In the genomic region with DNA sequence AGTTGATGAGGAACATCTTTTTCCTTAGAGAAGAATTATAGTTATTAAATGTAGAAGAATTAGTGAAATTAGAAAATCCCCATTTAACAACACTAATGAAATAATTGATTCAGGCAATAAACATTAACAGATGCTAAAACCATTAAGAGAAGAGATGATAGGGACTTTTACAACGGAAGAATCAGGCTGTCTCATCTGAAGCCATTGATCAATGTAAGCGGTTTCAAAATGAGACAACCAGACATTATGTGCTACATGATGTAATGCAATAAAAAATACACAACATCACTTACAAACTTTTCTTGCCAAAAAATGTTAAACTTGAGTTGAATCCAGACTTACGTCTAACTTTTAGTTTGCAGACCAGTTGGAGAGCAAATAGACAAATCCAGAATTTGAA, we compare ENCODE assay signal across 24 cellular contexts.
DNase-seq lines count a peak whose midpoint lies in the region; ATAC-seq and TF ChIP-seq lines count a peak whose summit lies in the region.
"Had no signal": no experiment of that assay in that cellular context is flagged by ENCODE, and none has a peak within 500 bp of the region (broad histone marks: within the 10 kb centered on the region; RNA-seq: fewer than 3 reads in every experiment).

No MANE protein-coding gene starts in this region.

- H3K4me1 Mint-ChIP-seq in stimulated activated effector memory CD8-positive, alpha-beta T cell treated with anti-CD3 and anti-CD28 coated beads, Interleukin-12 subunit alpha, Interleukin-12 subunit beta, amount 100 ng/mL, for 72 hours = peaks cover 8% of the 10 kb centered on the region
- no peaks in the 10 kb centered on the region for H3K4me1 Mint-ChIP-seq in endothelial cell (ENCODE audit: unreplicated experiment)
- H3K4me1 Mint-ChIP-seq: CD14-positive monocyte; CD8-positive, alpha-beta memory T cell had no signal

- ATAC-seq in stimulated activated effector memory CD8-positive, alpha-beta T cell treated with anti-CD3 and anti-CD28 coated beads, Interleukin-12 subunit alpha, Interleukin-12 subunit beta, amount 100 ng/mL, for 72 hours = peak; percentile 63
- no peak for ATAC-seq in HG03442 (IDR thresholded peaks at IDR 0.05; ENCODE audit: unreplicated experiment)
- ATAC-seq in esophagus mucosa = no peak
- ATAC-seq: A549 had no signal

- H3K4me1 ChIP-seq in right atrium auricular region = no peaks in the 10 kb centered on the region
- H3K4me1 ChIP-seq in sigmoid colon = peaks cover 0 to 13% (median 9%) of the 10 kb centered on the region in 4 donors
- H3K4me1 ChIP-seq: A549; BE2C; BLaER1 treated with 17β-estradiol and CSF1 and Interleukin-3, amounts not matched to agents 10 nM and 100 nM; HAP-1 had no signal

- no peaks in the 10 kb centered on the region for H3K36me3 Mint-ChIP-seq in stimulated activated effector memory CD8-positive, alpha-beta T cell treated with anti-CD3 and anti-CD28 coated beads, Interleukin-12 subunit alpha, Interleukin-12 subunit beta, amount 100 ng/mL, for 72 hours
- H3K36me3 Mint-ChIP-seq in endothelial cell (ENCODE audit: low read depth, unreplicated experiment) = no peaks in the 10 kb centered on the region
- H3K36me3 Mint-ChIP-seq: CD14-positive monocyte had no signal

- no peak overlapping the region for H3K4me3 Mint-ChIP-seq in stimulated activated effector memory CD8-positive, alpha-beta T cell treated with anti-CD3 and anti-CD28 coated beads, Interleukin-12 subunit alpha, Interleukin-12 subunit beta, amount 100 ng/mL, for 72 hours
- no peak overlapping the region for H3K4me3 Mint-ChIP-seq in endothelial cell (ENCODE audit: unreplicated experiment)
- H3K4me3 Mint-ChIP-seq: CD14-positive monocyte; CD4-positive, alpha-beta T cell; CD8-positive, alpha-beta memory T cell; HFFc6 had no signal

- intact Hi-C loops in cardiac septum (cut with DNase I) (no loop called here), sigmoid colon (cut with DNase I) (no loop called here)

- no peak for TF ChIP-seq CTCF in right atrium auricular region (IDR thresholded peaks at IDR 0.05)
- TF ChIP-seq CTCF in fibroblast of mammary gland (conservative IDR thresholded peaks at IDR 0.05; ENCODE audit: control insufficient read depth, insufficient read depth, low read depth, low read length) = no peak
- TF ChIP-seq CTCF in sigmoid colon (IDR thresholded peaks at IDR 0.05) = no peak
- TF ChIP-seq CTCF in endothelial cell (IDR thresholded peaks at IDR 0.05; ENCODE audit: unreplicated experiment) = no peak

- no peak for TF ChIP-seq POLR2A in sigmoid colon (IDR thresholded peaks at IDR 0.05)

- no peak for DNase-seq in right atrium auricular region (ENCODE audit: low spot score)
- DNase-seq in cardiac septum (ENCODE audit: low spot score) = no peak
- DNase-seq in fibroblast of mammary gland (ENCODE audit: low read depth) = peak; percentile 47
- DNase-seq in sigmoid colon = no peak
- DNase-seq in stimulated activated effector memory CD8-positive, alpha-beta T cell treated with anti-CD3 and anti-CD28 coated beads, Interleukin-12 subunit alpha, Interleukin-12 subunit beta, amount 100 ng/mL, for 72 hours (ENCODE audit: low spot score in 2 of 2) = no peak
- DNase-seq in endothelial cell (ENCODE audit: low spot score) = no peak
- DNase-seq: 8988T; ACHN; AML-193; BE2C; CD4-positive, alpha-beta T cell; CD8-positive, alpha-beta memory T cell; DMS 273 treated with DMSO at 0.1 percent for 48 hours; DMS53; DMS79 treated with DMSO at 0.1 percent for 48 hours; GF-D8; GOT3; HFFc6 had no signal

- H3K27ac ChIP-seq in right atrium auricular region (peak overlapping the region; percentile 54 to 76), sigmoid colon (peak overlapping the region; percentile 40 to 71 (median 71))
- H3K27ac ChIP-seq: A549; BLaER1 treated with 17β-estradiol and CSF1 and Interleukin-3, amounts not matched to agents 10 nM and 100 nM had no signal

- H3K27me3 ChIP-seq in right atrium auricular region (no peaks in the 10 kb centered on the region), sigmoid colon (no peaks in the 10 kb centered on the region)
- H3K27me3 ChIP-seq: BE2C; BLaER1 treated with 17β-estradiol and CSF1 and Interleukin-3, amounts not matched to agents 10 nM and 100 nM had no signal

- TF ChIP-seq EP300 in sigmoid colon (IDR thresholded peaks at IDR 0.05) = no peak

- H3K9me3 ChIP-seq in right atrium auricular region (peaks cover 0 to 6% of the 10 kb centered on the region in 2 donors), sigmoid colon (no peaks in the 10 kb centered on the region)
- H3K9me3 ChIP-seq: A549; BE2C; BLaER1 treated with 17β-estradiol and CSF1 and Interleukin-3, amounts not matched to agents 10 nM and 100 nM; HAP-1 had no signal

- 82 to 92% methylated on average over 3 of the region's 3 CpGs for WGBS in sigmoid colon, 2 donors

- no peaks in the 10 kb centered on the region for H3K9me3 Mint-ChIP-seq in stimulated activated effector memory CD8-positive, alpha-beta T cell treated with anti-CD3 and anti-CD28 coated beads, Interleukin-12 subunit alpha, Interleukin-12 subunit beta, amount 100 ng/mL, for 72 hours
- H3K9me3 Mint-ChIP-seq in endothelial cell (ENCODE audit: unreplicated experiment) = no peaks in the 10 kb centered on the region
- H3K9me3 Mint-ChIP-seq: CD4-positive, alpha-beta T cell; CD8-positive, alpha-beta memory T cell had no signal

- no peaks in the 10 kb centered on the region for H3K36me3 ChIP-seq in right atrium auricular region
- no peaks in the 10 kb centered on the region for H3K36me3 ChIP-seq in sigmoid colon
- H3K36me3 ChIP-seq: BE2C; BLaER1 treated with 17β-estradiol and CSF1 and Interleukin-3, amounts not matched to agents 10 nM and 100 nM; HAP-1 had no signal

- H3K27me3 Mint-ChIP-seq in endothelial cell (ENCODE audit: unreplicated experiment) = no peaks in the 10 kb centered on the region

- H3K4me3 ChIP-seq in right atrium auricular region = no peak overlapping the region
- H3K4me3 ChIP-seq in fibroblast of mammary gland (ENCODE audit: control insufficient read depth, low read depth, low read length) = no peak overlapping the region
- H3K4me3 ChIP-seq in sigmoid colon = no peak overlapping the region
- H3K4me3 ChIP-seq: A549; BLaER1 treated with 17β-estradiol and CSF1 and Interleukin-3, amounts not matched to agents 10 nM and 100 nM; HAP-1 had no signal

- no peak overlapping the region for H3K27ac Mint-ChIP-seq in stimulated activated effector memory CD8-positive, alpha-beta T cell treated with anti-CD3 and anti-CD28 coated beads, Interleukin-12 subunit alpha, Interleukin-12 subunit beta, amount 100 ng/mL, for 72 hours
- H3K27ac Mint-ChIP-seq in endothelial cell (ENCODE audit: unreplicated experiment) = no peak overlapping the region
- H3K27ac Mint-ChIP-seq: CD14-positive monocyte; CD4-positive, alpha-beta T cell; CD8-positive, alpha-beta memory T cell; HFFc6 had no signal
